ENCODE assay signal across 8 cellular contexts in genomic region chr20:62064788-62065668, GRCh38. TPM values are rescaled to one million over a fixed set of nuclear protein-coding genes. Genes with fewer than 3 reads are reported as not detected.
A peak's percentile ranks its signal among the peaks of the same experiment; 100 is the strongest.
DNase-seq lines count a peak whose midpoint lies in the region; ATAC-seq, FAIRE-seq and TF ChIP-seq lines count a peak whose summit lies in the region.

No MANE protein-coding gene starts in this region.

- intact Hi-C loops in GM12878 (cut with micrococcal nuclease; ENCODE audit: unreplicated experiment) (loop anchor here (5.0 kb wide), 1 partner anchor 77 kb away; the partner anchor contains the start of genes PSMA7 and SS18L1), left lung (cut with DNase I) (loop anchor here in 1 of 2 donors (10.0 kb wide), 1 partner anchor 60 kb away; the partner anchor contains the start of gene LSM14B)

- in situ Hi-C loops in GM12878 (cut with MboI): loop anchor here (5.0 kb wide), 1 partner anchor 57 kb away; the partner anchor contains the start of gene LSM14B

- TF ChIP-seq RAD21 in GM12878 (IDR thresholded peaks at IDR 0.05; ENCODE audit: insufficient read depth, low read depth, low read length): no peak

- TF ChIP-seq CTCF in HL-60 (IDR thresholded peaks at IDR 0.05; ENCODE audit: insufficient read depth, low read length) (no peak), GM12878 (IDR thresholded peaks at IDR 0.05 in 2 of 3, conservative IDR thresholded peaks at IDR 0.05 in 1 of 3; ENCODE audit: control insufficient read depth in 2 of 3, extremely low read depth in 1 of 3, insufficient read depth in 1 of 3, low read depth in 3 of 3, low read length in 3 of 3) (no peak), left lung (IDR thresholded peaks at IDR 0.05) (no peak)

- no peaks in the 10 kb centered on the region; a peak in 1 of 4 replicates for H3K36me3 ChIP-seq in GM12878 (ENCODE audit: control insufficient read depth in 2 of 2, insufficient read depth in 2 of 2, low read length in 1 of 2)
- H3K36me3 ChIP-seq in left lung: no peaks in the 10 kb centered on the region

- peaks cover 30% of the 10 kb centered on the region for H3K79me2 ChIP-seq in GM12878 (ENCODE audit: control insufficient read depth, insufficient read depth, low read length)

- no peak for FAIRE-seq in GM12891 (lab: Jason Lieb, UNC)
- FAIRE-seq in GM12878 (lab: Jason Lieb, UNC): no peak
- FAIRE-seq in urothelium cell line (lab: Jason Lieb, UNC): no peak

- TF ChIP-seq POLR2A in GM12891 (IDR thresholded peaks at IDR 0.05; ENCODE audit: low read depth, low read length) (no peak), GM12878 (IDR thresholded peaks at IDR 0.05; ENCODE audit: low read depth, low read length) (no peak)

- H3K9ac ChIP-seq in GM12878 (ENCODE audit: control insufficient read depth, insufficient read depth, low read length): peak overlapping the region; percentile 53; the same call in 1 of the 2 replicates

- H3K4me2 ChIP-seq in GM12878 (ENCODE audit: control insufficient read depth, insufficient read depth): no peak overlapping the region

- H3K4me1 ChIP-seq in GM12878 (ENCODE audit: control insufficient read depth, insufficient read depth, low read length): peaks cover 9% of the 10 kb centered on the region
- peaks cover 23 to 62% of the 10 kb centered on the region in 2 donors for H3K4me1 ChIP-seq in left lung

- WGBS in GM12878 (ENCODE audit: insufficient coverage, insufficient replicate concordance, low lambda C conversion rate, missing lambda C conversion rate): 0% methylated on average over 11 of the region's 162 CpGs

- RAD21 ChIA-PET in GM12878 (lab: Charles Lee; ENCODE audit: unreplicated experiment): interaction anchor here (2.7 kb wide), 1 partner anchor 56 kb away, joined by 17 read pairs; the partner anchor contains the start of gene LSM14B

- H3K4me3 ChIP-seq in HL-60 (replicated peaks; ENCODE audit: insufficient read depth, low read length) (peak overlapping the region; percentile 44), GM12878 (peak overlapping the region; percentile 63; the same call in 1 of the 2 replicates), left lung (peak overlapping the region; percentile 17 to 49)

- H3K27ac ChIP-seq in HL-60 (replicated peaks) (peak overlapping the region; percentile 53; the same call in 1 of the 2 replicates), GM12878 (ENCODE audit: control insufficient read depth, insufficient read depth) (no peak overlapping the region; the same call in 1 of the 2 replicates), left lung (no peak overlapping the region)

- CTCF ChIA-PET in GM12878 (lab: Yijun Ruan, JAX): no interaction called here

- no peak for TF ChIP-seq EP300 in GM12878 (IDR thresholded peaks at IDR 0.05; ENCODE audit: borderline replicate concordance in 1 of 2, control insufficient read depth in 1 of 2, low read depth in 2 of 2, low read length in 2 of 2)

- peak; percentile 53 for DNase-seq in GM12891 (ENCODE audit: insufficient read length, low spot score)
- no peak for DNase-seq in HL-60 (ENCODE audit: low read depth in 1 of 2, low spot score in 1 of 2)
- DNase-seq in GM12878 (ENCODE audit: low read depth, low spot score): no peak
- no peak for DNase-seq in left lung
- peak; percentile 48 for DNase-seq in urothelium cell line (ENCODE audit: low spot score)
- DNase-seq in SIG-M5 (lab: John Stamatoyannopoulos, UW): no peak
- no peak for DNase-seq in NCI-H524 treated with DMSO at 0.1 percent for 48 hours (lab: John Stamatoyannopoulos, UW)

- POLR2A ChIA-PET in GM12878 (lab: Charles Lee): interaction anchor here (2.3 kb wide), 2 partner anchors 56 to 81 kb away, joined by 7 to 30 read pairs; partner anchors contain the start of gene LSM14B

- peak overlapping the region; percentile 84 for H2AFZ ChIP-seq in GM12878 (ENCODE audit: control insufficient read depth, low read depth, low read length)

- ATAC-seq in GM21447 (IDR thresholded peaks at IDR 0.05; ENCODE audit: unreplicated experiment) (peak; percentile 27), GM12878 (peak; percentile 19), left lung (peak; percentile 1)

- SMC1A ChIA-PET in GM12878 (lab: Charles Lee; ENCODE audit: uncharacterized antibody, unreplicated experiment): no interaction called here

- H3K27me3 ChIP-seq in HL-60 (ENCODE audit: insufficient read depth, poor library complexity, severe bottlenecking) (no peaks in the 10 kb centered on the region), GM12878 (replicated peaks in 1 of 2; ENCODE audit: control insufficient read depth in 2 of 2, insufficient read depth in 2 of 2, low read length in 1 of 2) (no peaks in the 10 kb centered on the region), left lung (no peaks in the 10 kb centered on the region)

- H4K20me1 ChIP-seq in GM12878 (ENCODE audit: control insufficient read depth, insufficient read depth): 0 out of 2 replicates have a peak, but pooled peaks cover 4% of the 10 kb centered on the region

- no peaks in the 10 kb centered on the region for H3K9me3 ChIP-seq in GM12878 (replicated peaks; ENCODE audit: control insufficient read depth, insufficient read depth, low read length)
- no peaks in the 10 kb centered on the region for H3K9me3 ChIP-seq in left lung

- BruUV-seq in GM12878 (replicated peaks; lab: Mats Ljungman, UMichigan): no TSS peak

TF ChIP-seq in GM12891, 5 proteins besides CTCF, POLR2A, EP300 and RAD21:
- no peak for TF ChIP-seq POU2F2 (IDR thresholded peaks at IDR 0.05; ENCODE audit: low read depth, low read length)
- TF ChIP-seq POLR2AphosphoS5 (IDR thresholded peaks at IDR 0.05; ENCODE audit: low read depth, low read length): no peak
- TF ChIP-seq SPI1 (IDR thresholded peaks at IDR 0.05; ENCODE audit: low read depth, low read length): no peak
- no peak for TF ChIP-seq TAF1 (IDR thresholded peaks at IDR 0.05; ENCODE audit: low read depth, low read length)
- no peak for TF ChIP-seq PAX5 (IDR thresholded peaks at IDR 0.05; ENCODE audit: insufficient read depth, low read length, severe bottlenecking)

TF ChIP-seq in GM12878, 131 proteins besides CTCF, POLR2A, EP300 and RAD21:
- TF ChIP-seq CHD1 (IDR thresholded peaks at IDR 0.05; ENCODE audit: low read depth, low read length) (no peak), ZBTB33 (IDR thresholded peaks at IDR 0.05) (no peak), EGR1 (IDR thresholded peaks at IDR 0.05; ENCODE audit: borderline replicate concordance in 1 of 2, low read depth in 2 of 2, low read length in 2 of 2) (0 out of 3 replicates have a peak, but pooled peaks of 1 of the 2 experiments have one; percentile 1), ASH2L (IDR thresholded peaks at IDR 0.05; ENCODE audit: borderline replicate concordance, low read depth) (peak; percentile 41; the same call in 1 of the 2 replicates)
TF ChIP-seq in GM12878: peak in this region for 2.

RNA-seq across cellular contexts. Expression of gene TAF4, which starts 0.7 kb away (rescaled TPM):
- 8.1 TPM for polyA plus RNA-seq in GM12891 (2012; ENCODE audit: low read depth, missing spikeins)
- 31.6 and 34.9 TPM in 2 replicates for total RNA-seq in GM12878 (2013; cell fraction: nucleolus; rRNA removed)
- total RNA-seq in GM12878 (2014; rRNA removed) (2.6 and 3.4 TPM in 2 replicates), GM12878 (2014; rRNA removed; fragmentation: Illumina TruSeq; extraction: Trizol) (3.7 and 4.2 TPM in 2 replicates), GM12878 (2021) (16.9 and 19.5 TPM in 2 replicates), left lung (10 to 100 TPM; 15.2 to 16.1 TPM)
- polyA plus RNA-seq in GM12878 (2011; ENCODE audit: low read depth): 3.3 TPM
- polyA plus RNA-seq in GM12878 (2011; rRNA removed) (3.4 and 3.5 TPM in 2 replicates), GM12878 (2014; fragmentation: Illumina TruSeq; extraction: Trizol) (10.8 and 11.0 TPM in 2 replicates), GM12878 (2014; fragmentation: Nextera tagmentation; extraction: Ambion mirVana) (1 to 10 TPM in 1 of 2 experiments, under 1 TPM in 1; 0.39 to 1.0 TPM), GM12878 (2014; rRNA removed) (7.7 and 9.1 TPM in 2 replicates), GM12878 (2016; fragmentation: Nextera tagmentation; extraction: Ambion mirVana) (1 to 10 TPM; 1.6 to 1.7 TPM)
- polyA plus RNA-seq in GM12878 (2011; cell fraction: cytosol; rRNA removed): 4.7 and 5.4 TPM in 2 replicates
- 9.1 and 18.4 TPM in 2 replicates for polyA plus RNA-seq in GM12878 (2011; cell fraction: nucleus; rRNA removed)
- 8.3 and 9.1 TPM in 2 replicates for polyA plus RNA-seq in GM12878 (2012)
- 2.9 and 4.8 TPM in 2 replicates for polyA minus RNA-seq in GM12878 (2011; rRNA and poly(A)+ RNA removed)
- polyA minus RNA-seq in GM12878 (2011; cell fraction: cytosol; rRNA and poly(A)+ RNA removed): 14.2 and 18.0 TPM in 2 replicates
- polyA minus RNA-seq in GM12878 (2011; cell fraction: nucleus; rRNA and poly(A)+ RNA removed): 3.1 and 10.1 TPM in 2 replicates

RNA-seq across cellular contexts. Expression of gene LSM14B, which starts 57.2 kb away (rescaled TPM):
- 23.3 TPM for polyA plus RNA-seq in GM12891 (2012; ENCODE audit: low read depth, missing spikeins)
- 29.3 TPM in 2 replicates for total RNA-seq in GM12878 (2013; cell fraction: nucleolus; rRNA removed)
- total RNA-seq in GM12878 (2014; rRNA removed): 18.0 and 18.9 TPM in 2 replicates
- 13.3 and 16.2 TPM in 2 replicates for total RNA-seq in GM12878 (2014; rRNA removed; fragmentation: Illumina TruSeq; extraction: Trizol)
- 34.3 and 34.9 TPM in 2 replicates for total RNA-seq in GM12878 (2021)
- polyA plus RNA-seq in GM12878 (2011; ENCODE audit: low read depth): 10.6 TPM
- 25.5 and 33.2 TPM in 2 replicates for polyA plus RNA-seq in GM12878 (2011; rRNA removed)
- 30.6 and 42.4 TPM in 2 replicates for polyA plus RNA-seq in GM12878 (2011; cell fraction: cytosol; rRNA removed)
- polyA plus RNA-seq in GM12878 (2011; cell fraction: nucleus; rRNA removed): 49.4 and 55.9 TPM in 2 replicates
- 26.7 and 32.9 TPM in 2 replicates for polyA plus RNA-seq in GM12878 (2012)
- polyA plus RNA-seq in GM12878 (2014; fragmentation: Illumina TruSeq; extraction: Trizol): 8.9 and 15.1 TPM in 2 replicates
- 1 to 10 TPM in 1 of 2 experiments, under 1 TPM in 1; 0.56 to 1.8 TPM for polyA plus RNA-seq in GM12878 (2014; fragmentation: Nextera tagmentation; extraction: Ambion mirVana)
- polyA plus RNA-seq in GM12878 (2014; rRNA removed): 29.6 and 30.3 TPM in 2 replicates
- 1 to 10 TPM in 1 of 2 experiments, under 1 TPM in 1; 0.79 to 1.4 TPM for polyA plus RNA-seq in GM12878 (2016; fragmentation: Nextera tagmentation; extraction: Ambion mirVana)
- 25.7 and 36.1 TPM in 2 replicates for polyA minus RNA-seq in GM12878 (2011; rRNA and poly(A)+ RNA removed)
- 15.6 and 16.8 TPM in 2 replicates for polyA minus RNA-seq in GM12878 (2011; cell fraction: cytosol; rRNA and poly(A)+ RNA removed)
- 12.8 and 25.0 TPM in 2 replicates for polyA minus RNA-seq in GM12878 (2011; cell fraction: nucleus; rRNA and poly(A)+ RNA removed)
- total RNA-seq in left lung: 10 to 100 TPM; 36.0 to 36.2 TPM

Comparison
In these comparisons a context has a peak if more than half of its experiments do, and no peak if none do; other contexts are left out.
1. DNase-seq: peak in GM12891 (single experiment) and urothelium cell line (single experiment); none in HL-60 (0 of 2), GM12878 (single experiment), left lung (0 of 2), SIG-M5 (single experiment) and NCI-H524 treated with DMSO at 0.1 percent for 48 hours (single experiment).
2. Peak in every context shown above with its lines, with median percentiles within 50 percentile points of each other: ATAC-seq and H3K4me3 ChIP-seq.